1 cellular context compared by ENCODE assay signal in the genomic region with DNA sequence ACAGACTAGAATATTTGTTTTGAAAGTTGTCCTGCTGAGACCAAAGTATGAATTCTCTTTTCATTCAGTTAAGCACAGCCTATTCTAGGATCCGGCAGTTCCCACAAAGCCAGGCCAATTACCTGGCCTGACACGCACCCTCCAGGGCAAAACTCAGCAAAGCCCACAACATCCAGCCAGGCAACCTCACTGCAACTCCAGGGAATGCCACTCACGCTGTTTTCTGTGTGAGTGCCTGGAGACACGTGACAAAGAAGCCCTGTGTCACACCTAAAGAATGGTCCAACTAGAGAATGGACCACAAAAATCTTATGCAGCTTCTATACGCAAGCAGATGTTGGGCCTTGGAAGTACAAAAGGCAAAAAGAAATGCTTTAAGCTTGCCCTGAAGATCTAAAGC.
A peak's percentile ranks its signal among the peaks of the same experiment; 100 is the strongest.
TF ChIP-seq lines count a peak whose summit lies in the region.

No MANE protein-coding gene starts in this region.

TF ChIP-seq in IMR-90, 13 proteins besides CTCF, POLR2A, EP300 and RAD21:
- TF ChIP-seq MAZ (IDR thresholded peaks at IDR 0.05; ENCODE audit: borderline replicate concordance, low read depth, low read length) = no peak
- TF ChIP-seq, protein P1, sequence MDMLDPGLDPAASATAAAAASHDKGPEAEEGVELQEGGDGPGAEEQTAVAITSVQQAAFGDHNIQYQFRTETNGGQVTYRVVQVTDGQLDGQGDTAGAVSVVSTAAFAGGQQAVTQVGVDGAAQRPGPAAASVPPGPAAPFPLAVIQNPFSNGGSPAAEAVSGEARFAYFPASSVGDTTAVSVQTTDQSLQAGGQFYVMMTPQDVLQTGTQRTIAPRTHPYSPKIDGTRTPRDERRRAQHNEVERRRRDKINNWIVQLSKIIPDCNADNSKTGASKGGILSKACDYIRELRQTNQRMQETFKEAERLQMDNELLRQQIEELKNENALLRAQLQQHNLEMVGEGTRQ (IDR thresholded peaks at IDR 0.05; ENCODE audit: low read depth, low read length) = peak; percentile 49
